Comparison of ENCODE assay signal across 24 cellular contexts in the genomic region with DNA sequence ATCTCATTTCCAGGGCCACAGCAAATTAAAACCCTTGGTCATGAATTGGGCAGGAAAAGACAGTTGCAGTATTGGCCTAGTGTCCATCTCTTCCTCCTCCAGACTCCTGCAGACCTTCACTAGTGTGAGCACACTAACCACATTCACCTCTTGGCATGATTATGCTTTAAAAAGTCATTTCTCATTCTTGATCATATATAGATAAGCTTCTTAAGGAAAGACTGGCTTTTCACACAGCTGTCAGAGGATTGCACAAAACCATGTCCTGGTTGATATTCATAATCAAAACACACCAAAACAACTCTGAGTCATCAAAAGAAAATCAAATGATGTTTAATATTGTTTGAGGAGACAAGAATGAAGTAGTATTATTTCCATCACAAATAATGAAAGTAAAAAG. TPM values are rescaled to one million over a fixed set of nuclear protein-coding genes. Genes with fewer than 3 reads are reported as not detected.
DNase-seq lines count a peak whose midpoint lies in the region; ATAC-seq, FAIRE-seq and TF ChIP-seq lines count a peak whose summit lies in the region.
"Had no signal": no experiment of that assay in that cellular context is flagged by ENCODE, and none has a peak within 500 bp of the region (broad histone marks: within the 10 kb centered on the region; RNA-seq: fewer than 3 reads in every experiment).

No MANE protein-coding gene starts in this region.

- H3K4me1 Mint-ChIP-seq in astrocyte (ENCODE audit: low read depth, unreplicated experiment): peaks cover 23% of the 10 kb centered on the region
- H3K4me1 Mint-ChIP-seq in stimulated activated effector memory CD8-positive, alpha-beta T cell treated with anti-CD3 and anti-CD28 coated beads, Interleukin-12 subunit alpha, Interleukin-12 subunit beta, amount 100 ng/mL, for 72 hours: no peaks in the 10 kb centered on the region
- H3K4me1 Mint-ChIP-seq: activated naive CD8-positive, alpha-beta T cell treated with anti-CD3 and anti-CD28 coated beads for 36 hours had no signal

- H3K4me3 Mint-ChIP-seq in astrocyte (ENCODE audit: unreplicated experiment): no peak overlapping the region
- H3K4me3 Mint-ChIP-seq in stimulated activated effector memory CD8-positive, alpha-beta T cell treated with anti-CD3 and anti-CD28 coated beads, Interleukin-12 subunit alpha, Interleukin-12 subunit beta, amount 100 ng/mL, for 72 hours: no peak overlapping the region
- H3K4me3 Mint-ChIP-seq: activated CD4-positive, alpha-beta T cell treated with anti-CD3 and anti-CD28 coated beads, Interleukin-2, amount 10 ng/mL, durations not matched to agents 24 days and 14 days; activated naive CD8-positive, alpha-beta T cell treated with anti-CD3 and anti-CD28 coated beads for 36 hours; CD8-positive, alpha-beta memory T cell; naive thymus-derived CD8-positive, alpha-beta T cell; stimulated activated naive CD8-positive, alpha-beta T cell treated with anti-CD3 and anti-CD28 coated beads, Interleukin-15, Interleukin-2, amounts not matched to agents 100 ng/mL and 50 ng/mL, for 24 hours; T-helper 1 cell treated with Interleukin-12 subunit alpha and Interleukin-12 subunit beta and Interleukin-4 antibody, amounts not matched to agents 30 μg/mL and 1 μg/mL, for 36 hours; type B pancreatic cell had no signal

- peak; percentile 42 for ATAC-seq in stimulated activated effector memory CD8-positive, alpha-beta T cell treated with anti-CD3 and anti-CD28 coated beads, Interleukin-12 subunit alpha, Interleukin-12 subunit beta, amount 100 ng/mL, for 72 hours
- ATAC-seq: HCT116; left colon; naive thymus-derived CD8-positive, alpha-beta T cell had no signal

- peak; percentile 17 for DNase-seq in HS-27A (ENCODE audit: low read depth)
- DNase-seq in astrocyte (ENCODE audit: low read depth): peak; percentile 84
- peak; percentile 62 for DNase-seq in fibroblast of pulmonary artery (ENCODE audit: low read depth)
- DNase-seq in stimulated activated effector memory CD8-positive, alpha-beta T cell treated with anti-CD3 and anti-CD28 coated beads, Interleukin-12 subunit alpha, Interleukin-12 subunit beta, amount 100 ng/mL, for 72 hours (ENCODE audit: low spot score in 2 of 2): no peak
- no peak for DNase-seq in posterior cingulate gyrus
- no peak for DNase-seq in NCI-H526 treated with DMSO at 0.1 percent for 48 hours (lab: John Stamatoyannopoulos, UW)
- DNase-seq in ovary: no peak
- DNase-seq: activated CD4-positive, alpha-beta T cell treated with anti-CD3 and anti-CD28 coated beads, Interleukin-2, amount 10 ng/mL, durations not matched to agents 24 days and 14 days; activated naive CD8-positive, alpha-beta T cell treated with anti-CD3 and anti-CD28 coated beads for 36 hours; CD8-positive, alpha-beta memory T cell; DMS79 treated with DMSO at 0.1 percent for 48 hours; left colon; MG63; naive thymus-derived CD8-positive, alpha-beta T cell; NCI-H146; PC-9; SIG-M5 had no signal

- H3K4me3 ChIP-seq in astrocyte (ENCODE audit: insufficient read depth, low read depth, low read length) (no peak overlapping the region), fibroblast of pulmonary artery (replicated peaks; ENCODE audit: low read depth, low read length) (no peak overlapping the region), ovary (no peak overlapping the region)
- H3K4me3 ChIP-seq: cardiac muscle cell, MG63, PC-9, prostate gland had no signal

- peak; percentile 37 for FAIRE-seq in astrocyte (lab: Jason Lieb, UNC)

- H3K4me2 ChIP-seq in astrocyte (ENCODE audit: low read length): peak overlapping the region; percentile 5
- H3K4me2 ChIP-seq: PC-9 had no signal

- H3K36me3 ChIP-seq in astrocyte (ENCODE audit: insufficient read depth, low read length) (peaks cover 9% of the 10 kb centered on the region), ovary (no peaks in the 10 kb centered on the region)
- H3K36me3 ChIP-seq: cardiac muscle cell, MG63, prostate gland had no signal

- no peak overlapping the region for H3K27ac Mint-ChIP-seq in astrocyte (ENCODE audit: unreplicated experiment)
- no peak overlapping the region for H3K27ac Mint-ChIP-seq in stimulated activated effector memory CD8-positive, alpha-beta T cell treated with anti-CD3 and anti-CD28 coated beads, Interleukin-12 subunit alpha, Interleukin-12 subunit beta, amount 100 ng/mL, for 72 hours
- H3K27ac Mint-ChIP-seq: activated CD4-positive, alpha-beta T cell treated with anti-CD3 and anti-CD28 coated beads, Interleukin-2, amount 10 ng/mL, durations not matched to agents 24 days and 14 days; activated naive CD8-positive, alpha-beta T cell treated with anti-CD3 and anti-CD28 coated beads for 36 hours; activated T-helper 2 cell treated with anti-CD3 and anti-CD28 coated beads, Interferon-gamma antibody, Interleukin-2, Interleukin-4, amounts not matched to agents 10 μg/mL and 5 μg/mL and 100 μg/mL, durations not matched to agents 14 hours and 24 hours and 36 hours; naive thymus-derived CD8-positive, alpha-beta T cell; stimulated activated naive CD8-positive, alpha-beta T cell treated with anti-CD3 and anti-CD28 coated beads, Interleukin-15, Interleukin-2, amounts not matched to agents 100 ng/mL and 50 ng/mL, for 24 hours; T-helper 1 cell treated with Interleukin-12 subunit alpha and Interleukin-12 subunit beta and Interleukin-4 antibody, amounts not matched to agents 30 μg/mL and 1 μg/mL, for 36 hours; type B pancreatic cell had no signal

- H2AFZ ChIP-seq in astrocyte (ENCODE audit: low read depth, low read length): no peak overlapping the region
- H2AFZ ChIP-seq: PC-9 had no signal

- intact Hi-C loops in posterior cingulate gyrus (cut with DNase I): no loop called here
- intact Hi-C loops in ovary (cut with DNase I): no loop called here

- no peak for TF ChIP-seq EP300 in ovary (IDR thresholded peaks at IDR 0.05)

- no peaks in the 10 kb centered on the region for H3K36me3 Mint-ChIP-seq in astrocyte (ENCODE audit: low read depth, unreplicated experiment)
- H3K36me3 Mint-ChIP-seq in stimulated activated effector memory CD8-positive, alpha-beta T cell treated with anti-CD3 and anti-CD28 coated beads, Interleukin-12 subunit alpha, Interleukin-12 subunit beta, amount 100 ng/mL, for 72 hours: no peaks in the 10 kb centered on the region

- TF ChIP-seq CTCF in astrocyte (IDR thresholded peaks at IDR 0.05; ENCODE audit: insufficient read depth, low read depth, low read length): no peak
- TF ChIP-seq CTCF in fibroblast of pulmonary artery (IDR thresholded peaks at IDR 0.05; ENCODE audit: low read length, missing control alignments): no peak
- TF ChIP-seq CTCF in ovary (IDR thresholded peaks at IDR 0.05): no peak

- H3K27ac ChIP-seq in astrocyte (ENCODE audit: low read depth, low read length) (peak overlapping the region; percentile 44), ovary (no peak overlapping the region)
- H3K27ac ChIP-seq: cardiac muscle cell, PC-9, prostate gland had no signal

- peaks cover 7% of the 10 kb centered on the region for H4K20me1 ChIP-seq in astrocyte (ENCODE audit: insufficient read depth, low read length)

- H3K27me3 Mint-ChIP-seq in astrocyte (ENCODE audit: low read depth, unreplicated experiment): no peaks in the 10 kb centered on the region
- H3K27me3 Mint-ChIP-seq: CD8-positive, alpha-beta memory T cell; stimulated activated naive CD8-positive, alpha-beta T cell treated with anti-CD3 and anti-CD28 coated beads, Interleukin-15, Interleukin-2, amounts not matched to agents 100 ng/mL and 50 ng/mL, for 24 hours; type B pancreatic cell had no signal

- peaks cover 86% of the 10 kb centered on the region for H3K79me2 ChIP-seq in astrocyte (ENCODE audit: insufficient read depth, low read length)

- H3K4me1 ChIP-seq in astrocyte (ENCODE audit: insufficient read depth, low read length): peaks cover 13% of the 10 kb centered on the region
- H3K4me1 ChIP-seq in ovary (ENCODE audit: insufficient read depth): no peaks in the 10 kb centered on the region
- H3K4me1 ChIP-seq: prostate gland had no signal

- H3K27me3 ChIP-seq in astrocyte (ENCODE audit: insufficient read depth, low read length): no peaks in the 10 kb centered on the region
- H3K27me3 ChIP-seq in ovary: no peaks in the 10 kb centered on the region
- H3K27me3 ChIP-seq: cardiac muscle cell, MG63 had no signal

- no peak overlapping the region for H3K9ac ChIP-seq in astrocyte (ENCODE audit: low read length)

- H3K9me3 ChIP-seq in astrocyte (ENCODE audit: insufficient read depth, low read depth, low read length) (no peaks in the 10 kb centered on the region), ovary (no peaks in the 10 kb centered on the region)
- H3K9me3 ChIP-seq: MG63, prostate gland had no signal

- no peak for TF ChIP-seq POLR2A in ovary (IDR thresholded peaks at IDR 0.05)

- no peaks in the 10 kb centered on the region for H3K9me3 Mint-ChIP-seq in astrocyte (ENCODE audit: unreplicated experiment)
- H3K9me3 Mint-ChIP-seq in stimulated activated effector memory CD8-positive, alpha-beta T cell treated with anti-CD3 and anti-CD28 coated beads, Interleukin-12 subunit alpha, Interleukin-12 subunit beta, amount 100 ng/mL, for 72 hours: no peaks in the 10 kb centered on the region
- H3K9me3 Mint-ChIP-seq: activated naive CD8-positive, alpha-beta T cell treated with anti-CD3 and anti-CD28 coated beads for 36 hours; activated T-helper 2 cell treated with anti-CD3 and anti-CD28 coated beads, Interferon-gamma antibody, Interleukin-2, Interleukin-4, amounts not matched to agents 10 μg/mL and 5 μg/mL and 100 μg/mL, durations not matched to agents 14 hours and 24 hours and 36 hours; CD8-positive, alpha-beta memory T cell; stimulated activated naive CD8-positive, alpha-beta T cell treated with anti-CD3 and anti-CD28 coated beads, Interleukin-15, Interleukin-2, amounts not matched to agents 100 ng/mL and 50 ng/mL, for 24 hours had no signal

RNA-seq across cellular contexts. Expression of a gene that starts 52.1 kb away (rescaled TPM):
- 14.9 and 17.3 TPM in 2 replicates for total RNA-seq in astrocyte
- total RNA-seq in ovary: 10 to 100 TPM in 6 of 7 donors, 1 to 10 TPM in 1; 8.2 to 32.5 (median 17.6) TPM
- 10 to 100 TPM; 17.7 to 31.1 TPM for polyA plus RNA-seq in ovary
- total RNA-seq: activated naive CD8-positive, alpha-beta T cell treated with anti-CD3 and anti-CD28 coated beads for 36 hours; PC-9 had no signal
- polyA plus RNA-seq: cardiac muscle cell; naive thymus-derived CD8-positive, alpha-beta T cell had no signal

Comparison
In these comparisons a context has a peak if more than half of its experiments do, and no peak if none do; other contexts are left out.
1. DNase-seq: peak in HS-27A (single experiment), astrocyte (single experiment) and fibroblast of pulmonary artery (single experiment); none in stimulated activated effector memory CD8-positive, alpha-beta T cell treated with anti-CD3 and anti-CD28 coated beads, Interleukin-12 subunit alpha, Interleukin-12 subunit beta, amount 100 ng/mL, for 72 hours (0 of 2), posterior cingulate gyrus (0 of 10), NCI-H526 treated with DMSO at 0.1 percent for 48 hours (single experiment) and ovary (0 of 5).